ENCODE assay signal across 9 cellular contexts in genomic region chr19:42023121-42023942, GRCh38. TPM values are rescaled to one million over a fixed set of nuclear protein-coding genes. Genes with fewer than 3 reads are reported as not detected.
DNase-seq lines count a peak whose midpoint lies in the region; ATAC-seq and TF ChIP-seq lines count a peak whose summit lies in the region.
"Had no signal": no experiment of that assay in that cellular context is flagged by ENCODE, and none has a peak within 500 bp of the region (broad histone marks: within the 10 kb centered on the region; RNA-seq: fewer than 3 reads in every experiment).

No MANE protein-coding gene starts in this region.

- no peak overlapping the region for H3K4me3 Mint-ChIP-seq in activated naive CD4-positive, alpha-beta T cell treated with anti-CD3 and anti-CD28 coated beads for 36 hours
- no peak overlapping the region for H3K4me3 Mint-ChIP-seq in stimulated activated effector memory CD8-positive, alpha-beta T cell treated with anti-CD3 and anti-CD28 coated beads, Interleukin-12 subunit alpha, Interleukin-12 subunit beta, amount 100 ng/mL, for 72 hours
- H3K4me3 Mint-ChIP-seq in naive thymus-derived CD8-positive, alpha-beta T cell = no peak overlapping the region

- peak; percentile 52 for ATAC-seq in stimulated activated effector memory CD8-positive, alpha-beta T cell treated with anti-CD3 and anti-CD28 coated beads, Interleukin-12 subunit alpha, Interleukin-12 subunit beta, amount 100 ng/mL, for 72 hours
- no peak for ATAC-seq in naive thymus-derived CD8-positive, alpha-beta T cell
- no peak for ATAC-seq in HG03469 (IDR thresholded peaks at IDR 0.05; ENCODE audit: unreplicated experiment)

- TF ChIP-seq CTCF in choroid plexus epithelial cell (conservative IDR thresholded peaks at IDR 0.05; ENCODE audit: low read depth, low read length) = peak; percentile 71

- no peaks in the 10 kb centered on the region for H3K4me1 Mint-ChIP-seq in activated naive CD4-positive, alpha-beta T cell treated with anti-CD3 and anti-CD28 coated beads for 36 hours (ENCODE audit: low read depth)
- peaks cover 21% of the 10 kb centered on the region for H3K4me1 Mint-ChIP-seq in stimulated activated effector memory CD8-positive, alpha-beta T cell treated with anti-CD3 and anti-CD28 coated beads, Interleukin-12 subunit alpha, Interleukin-12 subunit beta, amount 100 ng/mL, for 72 hours
- peaks cover 3 to 12% (median 7%) of the 10 kb centered on the region in 4 donors for H3K4me1 Mint-ChIP-seq in naive thymus-derived CD8-positive, alpha-beta T cell

- no peaks in the 10 kb centered on the region for H3K27me3 Mint-ChIP-seq in activated naive CD4-positive, alpha-beta T cell treated with anti-CD3 and anti-CD28 coated beads for 36 hours (ENCODE audit: low read depth)
- peaks cover 2 to 29% (median 9%) of the 10 kb centered on the region in 5 donors for H3K27me3 Mint-ChIP-seq in naive thymus-derived CD8-positive, alpha-beta T cell

- H3K4me3 ChIP-seq in choroid plexus epithelial cell (ENCODE audit: low read depth, low read length) = no peak overlapping the region

- CTCF ChIA-PET in activated naive CD4-positive, alpha-beta T cell treated with anti-CD3 and anti-CD28 coated beads for 36 hours (lab: Charles Lee) = interaction anchor here (1.2 kb wide), 1 partner anchor 12 kb away, joined by 3 read pairs; no protein-coding TSS in a partner anchor

- H3K9me3 Mint-ChIP-seq in activated naive CD4-positive, alpha-beta T cell treated with anti-CD3 and anti-CD28 coated beads for 36 hours = no peaks in the 10 kb centered on the region
- no peaks in the 10 kb centered on the region for H3K9me3 Mint-ChIP-seq in stimulated activated effector memory CD8-positive, alpha-beta T cell treated with anti-CD3 and anti-CD28 coated beads, Interleukin-12 subunit alpha, Interleukin-12 subunit beta, amount 100 ng/mL, for 72 hours
- H3K9me3 Mint-ChIP-seq in naive thymus-derived CD8-positive, alpha-beta T cell = no peaks in the 10 kb centered on the region

- POLR2A ChIA-PET in naive thymus-derived CD8-positive, alpha-beta T cell (lab: Charles Lee) = no interaction called here

- DNase-seq in activated naive CD4-positive, alpha-beta T cell treated with anti-CD3 and anti-CD28 coated beads for 36 hours = peak; percentile 19
- DNase-seq in activated naive CD4-positive, alpha-beta T cell (lab: John Stamatoyannopoulos, UW) = no peak
- DNase-seq in NCI-H69 (lab: John Stamatoyannopoulos, UW) (peak; percentile 48), choroid plexus epithelial cell (ENCODE audit: low read depth) (peak; percentile 50), COR-L47 (lab: John Stamatoyannopoulos, UW) (no peak)
- no peak for DNase-seq in stimulated activated effector memory CD8-positive, alpha-beta T cell treated with anti-CD3 and anti-CD28 coated beads, Interleukin-12 subunit alpha, Interleukin-12 subunit beta, amount 100 ng/mL, for 72 hours (ENCODE audit: low spot score in 2 of 2)
- no peak for DNase-seq in naive thymus-derived CD8-positive, alpha-beta T cell

- H3K27ac Mint-ChIP-seq in activated naive CD4-positive, alpha-beta T cell treated with anti-CD3 and anti-CD28 coated beads for 36 hours = no peak overlapping the region
- peak overlapping the region; percentile 39 for H3K27ac Mint-ChIP-seq in stimulated activated effector memory CD8-positive, alpha-beta T cell treated with anti-CD3 and anti-CD28 coated beads, Interleukin-12 subunit alpha, Interleukin-12 subunit beta, amount 100 ng/mL, for 72 hours
- peak overlapping the region in 2 of 10 donors; percentile 2 to 67 for H3K27ac Mint-ChIP-seq in naive thymus-derived CD8-positive, alpha-beta T cell

- no peaks in the 10 kb centered on the region for H3K36me3 Mint-ChIP-seq in activated naive CD4-positive, alpha-beta T cell treated with anti-CD3 and anti-CD28 coated beads for 36 hours (ENCODE audit: low read depth)
- no peaks in the 10 kb centered on the region for H3K36me3 Mint-ChIP-seq in stimulated activated effector memory CD8-positive, alpha-beta T cell treated with anti-CD3 and anti-CD28 coated beads, Interleukin-12 subunit alpha, Interleukin-12 subunit beta, amount 100 ng/mL, for 72 hours
- no peaks in the 10 kb centered on the region for H3K36me3 Mint-ChIP-seq in naive thymus-derived CD8-positive, alpha-beta T cell

- intact Hi-C loops in activated naive CD4-positive, alpha-beta T cell treated with anti-CD3 and anti-CD28 coated beads for 36 hours (cut with micrococcal nuclease) = no loop called here

RNA-seq across cellular contexts. Expression of gene ATP1A3, which starts 29.3 kb away (rescaled TPM):
- 1 to 10 TPM; 1.1 to 1.5 TPM for total RNA-seq in activated naive CD4-positive, alpha-beta T cell treated with anti-CD3 and anti-CD28 coated beads for 36 hours
- total RNA-seq in naive thymus-derived CD8-positive, alpha-beta T cell = 1 to 10 TPM; 3.4 to 6.2 TPM
- polyA plus RNA-seq in naive thymus-derived CD8-positive, alpha-beta T cell = 1 to 10 TPM; 2.8 to 4.9 (median 2.8) TPM
- total RNA-seq: dermis microvascular lymphatic vessel endothelial cell had no signal

RNA-seq across cellular contexts. Expression of gene GRIK5, which starts 46.7 kb away (rescaled TPM):
- total RNA-seq in activated naive CD4-positive, alpha-beta T cell treated with anti-CD3 and anti-CD28 coated beads for 36 hours = 1 to 10 TPM; 1.9 to 2.2 TPM
- total RNA-seq in naive thymus-derived CD8-positive, alpha-beta T cell = under 1 TPM; 0.25 to 0.34 TPM
- not detected for polyA plus RNA-seq in naive thymus-derived CD8-positive, alpha-beta T cell
- total RNA-seq: dermis microvascular lymphatic vessel endothelial cell had no signal

RNA-seq across cellular contexts. Expression of gene ZNF574, which starts 52.6 kb away (rescaled TPM):
- 1 to 10 TPM; 8.4 to 8.8 TPM for total RNA-seq in activated naive CD4-positive, alpha-beta T cell treated with anti-CD3 and anti-CD28 coated beads for 36 hours
- total RNA-seq in naive thymus-derived CD8-positive, alpha-beta T cell = 10 to 100 TPM; 18.3 to 20.8 TPM
- 10 to 100 TPM in 1 of 3 donors, 1 to 10 TPM in 2; 7.8 to 21.5 (median 8.0) TPM for polyA plus RNA-seq in naive thymus-derived CD8-positive, alpha-beta T cell

Comparison
In these comparisons a context has a peak if more than half of its experiments do, and no peak if none do; other contexts are left out.
1. DNase-seq: peak in activated naive CD4-positive, alpha-beta T cell treated with anti-CD3 and anti-CD28 coated beads for 36 hours (single experiment), NCI-H69 (single experiment) and choroid plexus epithelial cell (single experiment); none in activated naive CD4-positive, alpha-beta T cell (0 of 4), stimulated activated effector memory CD8-positive, alpha-beta T cell treated with anti-CD3 and anti-CD28 coated beads, Interleukin-12 subunit alpha, Interleukin-12 subunit beta, amount 100 ng/mL, for 72 hours (0 of 2), naive thymus-derived CD8-positive, alpha-beta T cell (0 of 10) and COR-L47 (single experiment).